12 cellular contexts compared by ENCODE assay signal in genomic region chrX:45602151-45602550, GRCh38.
"Had no signal": no experiment of that assay in that cellular context is flagged by ENCODE, and none has a peak within 500 bp of the region (broad histone marks: within the 10 kb centered on the region; RNA-seq: fewer than 3 reads in every experiment).

No MANE protein-coding gene starts in this region.

- H3K4me3 Mint-ChIP-seq: activated B cell treated with CpG ODN at 0.5 μM for 24 hours; activated CD4-positive, alpha-beta T cell treated with anti-CD3 and anti-CD28 coated beads, Interleukin-2, amount 10 ng/mL, durations not matched to agents 24 days and 14 days; activated naive CD8-positive, alpha-beta T cell treated with anti-CD3 and anti-CD28 coated beads, Interleukin-2, amount 50 U/mL, for 24 hours; activated T-helper 1 cell treated with anti-CD3 and anti-CD28 coated beads, Interleukin-12 subunit alpha, Interleukin-12 subunit beta, Interleukin-2, Interleukin-4 antibody, amounts not matched to agents 30 ng/mL and 10 ng/mL and 1 ng/mL, durations not matched to agents 14 hours and 24 hours and 36 hours; neural progenitor cell had no signal

- H3K4me1 ChIP-seq: neural progenitor cell, parathyroid adenoma had no signal

- H3K27me3 Mint-ChIP-seq: activated B cell treated with CpG ODN at 0.5 μM for 24 hours; activated CD4-positive, alpha-beta T cell treated with anti-CD3 and anti-CD28 coated beads, Interleukin-2, amount 10 ng/mL, durations not matched to agents 24 days and 14 days had no signal

- H3K27ac ChIP-seq: neural progenitor cell, parathyroid adenoma had no signal

- H3K27ac Mint-ChIP-seq: activated B cell treated with CpG ODN at 0.5 μM for 24 hours; activated CD4-positive, alpha-beta T cell treated with anti-CD3 and anti-CD28 coated beads, Interleukin-2, amount 10 ng/mL, durations not matched to agents 24 days and 14 days; activated naive CD8-positive, alpha-beta T cell treated with anti-CD3 and anti-CD28 coated beads, Interleukin-2, amount 50 U/mL, for 24 hours; activated T-helper 1 cell treated with anti-CD3 and anti-CD28 coated beads, Interleukin-12 subunit alpha, Interleukin-12 subunit beta, Interleukin-2, Interleukin-4 antibody, amounts not matched to agents 30 ng/mL and 10 ng/mL and 1 ng/mL, durations not matched to agents 14 hours and 24 hours and 36 hours; neural progenitor cell had no signal

- H3K4me2 ChIP-seq: smooth muscle cell had no signal

- H3K9ac ChIP-seq: neural progenitor cell, parathyroid adenoma had no signal

- DNase-seq: activated B cell treated with CpG ODN at 0.5 μM for 24 hours; activated CD4-positive, alpha-beta T cell treated with anti-CD3 and anti-CD28 coated beads, Interleukin-2, amount 10 ng/mL, durations not matched to agents 24 days and 14 days; activated naive CD4-positive, alpha-beta T cell; activated naive CD8-positive, alpha-beta T cell treated with anti-CD3 and anti-CD28 coated beads, Interleukin-2, amount 50 U/mL, for 24 hours; central memory CD4-positive, alpha-beta T cell; effector memory CD4-positive, alpha-beta T cell; erythroblast; hippocampal formation had no signal

- H3K36me3 ChIP-seq: neural progenitor cell had no signal

- H2AFZ ChIP-seq: neural progenitor cell, parathyroid adenoma had no signal

- H3K9me3 Mint-ChIP-seq: activated CD4-positive, alpha-beta T cell treated with anti-CD3 and anti-CD28 coated beads, Interleukin-2, amount 10 ng/mL, durations not matched to agents 24 days and 14 days had no signal

- H3K4me3 ChIP-seq: neural progenitor cell, smooth muscle cell had no signal

- H3K27me3 ChIP-seq: neural progenitor cell had no signal

- H3K79me2 ChIP-seq: parathyroid adenoma had no signal

- H3K36me3 Mint-ChIP-seq: neural progenitor cell had no signal

- H3K4me1 Mint-ChIP-seq: activated B cell treated with CpG ODN at 0.5 μM for 24 hours; activated CD4-positive, alpha-beta T cell treated with anti-CD3 and anti-CD28 coated beads, Interleukin-2, amount 10 ng/mL, durations not matched to agents 24 days and 14 days; activated naive CD8-positive, alpha-beta T cell treated with anti-CD3 and anti-CD28 coated beads, Interleukin-2, amount 50 U/mL, for 24 hours had no signal
